ENCODE assay signal across 16 cellular contexts in genomic region chr19:31252476-31252875, GRCh38.
DNase-seq lines count a peak whose midpoint lies in the region; ATAC-seq and TF ChIP-seq lines count a peak whose summit lies in the region.
"Had no signal": no experiment of that assay in that cellular context is flagged by ENCODE, and none has a peak within 500 bp of the region (broad histone marks: within the 10 kb centered on the region; RNA-seq: fewer than 3 reads in every experiment).

No MANE protein-coding gene starts in this region.

- H3K4me3 ChIP-seq in right atrium auricular region (no peak overlapping the region), heart right ventricle (no peak overlapping the region), lower leg skin (ENCODE audit: low read depth, poor library complexity, severe bottlenecking) (no peak overlapping the region), ovary (no peak overlapping the region)
- H3K4me3 ChIP-seq: GM23338, K562 had no signal

- no peaks in the 10 kb centered on the region for H3K36me3 ChIP-seq in right atrium auricular region
- no peaks in the 10 kb centered on the region for H3K36me3 ChIP-seq in heart right ventricle
- no peaks in the 10 kb centered on the region for H3K36me3 ChIP-seq in ovary

- TF ChIP-seq POLR2A in lower leg skin (IDR thresholded peaks at IDR 0.05) (no peak), ovary (IDR thresholded peaks at IDR 0.05) (no peak)

- H3K27me3 ChIP-seq in right atrium auricular region (no peaks in the 10 kb centered on the region), heart right ventricle (peaks cover 0 to 6% (median 4%) of the 10 kb centered on the region in 7 donors), ovary (no peaks in the 10 kb centered on the region)

- no peak for TF ChIP-seq EP300 in ovary (IDR thresholded peaks at IDR 0.05)

- intact Hi-C loops in heart right ventricle (cut with DNase I) (no loop called here), lower leg skin (cut with DNase I; ENCODE audit: low total_unique reads) (no loop called here), ovary (cut with DNase I) (no loop called here)

- WGBS in heart right ventricle, 2 donors = 90 to 92% methylated on average over 2 of the region's 2 CpGs
- 86 to 93% methylated on average over 2 of the region's 2 CpGs for WGBS in lower leg skin, 2 donors
- WGBS in ovary, 3 donors = 95 to 100% (median 96%) methylated on average over 2 of the region's 2 CpGs

- TF ChIP-seq CTCF in right atrium auricular region (IDR thresholded peaks at IDR 0.05) = no peak
- TF ChIP-seq CTCF in heart right ventricle (IDR thresholded peaks at IDR 0.05) = no peak
- no peak for TF ChIP-seq CTCF in lower leg skin (IDR thresholded peaks at IDR 0.05)
- TF ChIP-seq CTCF in ovary (IDR thresholded peaks at IDR 0.05) = no peak

- no peak for ATAC-seq in heart right ventricle
- ATAC-seq: GM23338, K562 had no signal

- H3K4me1 ChIP-seq in right atrium auricular region = no peaks in the 10 kb centered on the region
- peaks cover 0 to 6% (median 0%) of the 10 kb centered on the region in 9 donors for H3K4me1 ChIP-seq in heart right ventricle
- peaks cover 4% of the 10 kb centered on the region for H3K4me1 ChIP-seq in ovary (ENCODE audit: insufficient read depth)

- no peaks in the 10 kb centered on the region for H3K9me3 ChIP-seq in right atrium auricular region
- no peaks in the 10 kb centered on the region for H3K9me3 ChIP-seq in heart right ventricle
- H3K9me3 ChIP-seq in ovary = no peaks in the 10 kb centered on the region

- no peak overlapping the region for H3K27ac ChIP-seq in right atrium auricular region
- H3K27ac ChIP-seq in heart right ventricle = no peak overlapping the region
- H3K27ac ChIP-seq in ovary = no peak overlapping the region

- DNase-seq in right atrium auricular region (ENCODE audit: low spot score) (peak; percentile 52), heart right ventricle (no peak), CD1c-positive myeloid dendritic cell (ENCODE audit: extremely low spot score) (peak; percentile 46), NOMO-1 treated with DMSO at 0.1 percent for 48 hours (lab: John Stamatoyannopoulos, UW; ENCODE audit: unreplicated experiment) (peak; percentile 35), lower leg skin (ENCODE audit: low spot score in 2 of 2) (no peak), GM03348 (ENCODE audit: low spot score) (no peak), ovary (no peak)
- DNase-seq: AML-193; CD4-positive, CD25-positive, alpha-beta regulatory T cell; CD8-positive, alpha-beta memory T cell; COR-L47; DMS 273 treated with DMSO at 0.1 percent for 48 hours; HCEC 1CT; IMR-90 had no signal

Comparison
In these comparisons a context has a peak if more than half of its experiments do, and no peak if none do; other contexts are left out.
1. DNase-seq: peak in right atrium auricular region (single experiment), CD1c-positive myeloid dendritic cell (single experiment) and NOMO-1 treated with DMSO at 0.1 percent for 48 hours (single experiment); none in heart right ventricle (0 of 2), lower leg skin (0 of 2), GM03348 (single experiment) and ovary (0 of 5).